ENCODE assay signal across 14 cellular contexts in the genomic region with DNA sequence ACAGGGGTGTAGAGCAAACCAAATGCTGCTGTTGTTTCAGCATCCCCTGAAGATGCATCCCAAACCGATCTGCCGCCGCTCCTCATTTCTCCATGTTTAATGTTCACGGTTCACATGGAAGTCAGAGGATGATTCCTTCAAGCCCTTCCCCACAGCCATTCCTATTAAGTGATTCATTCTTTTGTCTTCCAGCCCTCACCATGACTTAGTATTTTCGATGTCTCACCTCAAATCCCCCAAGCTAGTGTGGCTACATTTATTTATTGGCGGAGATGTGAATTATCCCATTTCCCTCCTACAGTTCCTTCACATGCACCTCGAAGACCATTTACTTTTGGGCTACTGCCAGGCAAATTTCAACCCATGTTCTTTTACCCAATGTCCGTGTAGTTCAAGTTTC. TPM values are rescaled to one million over a fixed set of nuclear protein-coding genes. Genes with fewer than 3 reads are reported as not detected.
"Had no signal": no experiment of that assay in that cellular context is flagged by ENCODE, and none has a peak within 500 bp of the region (broad histone marks: within the 10 kb centered on the region; RNA-seq: fewer than 3 reads in every experiment).

A gene with protein sequence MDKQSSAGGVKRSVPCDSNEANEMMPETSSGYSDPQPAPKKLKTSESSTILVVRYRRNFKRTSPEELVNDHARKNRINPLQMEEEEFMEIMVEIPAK (minus strand): TSS at position 101 of the 400 bp plus-strand sequence. CDS start 334 bp downstream, outside the sequence.

RNA-seq across cellular contexts. Expression of the gene that starts here (rescaled TPM):
- total RNA-seq: activated B cell treated with CpG ODN at 0.5 μM for 24 hours; activated CD4-positive, alpha-beta memory T cell treated with anti-CD3 and anti-CD28 coated beads for 36 hours; activated CD4-positive, alpha-beta memory T cell treated with anti-CD3 and anti-CD28 coated beads, Interleukin-2, amount 10 ng/mL, durations not matched to agents 7 days and 5 days; activated CD4-positive, alpha-beta T cell treated with anti-CD3 and anti-CD28 coated beads for 36 hours; activated CD4-positive, alpha-beta T cell treated with anti-CD3 and anti-CD28 coated beads, Interleukin-2, amount 10 ng/mL, durations not matched to agents 24 days and 14 days; activated CD4-positive, alpha-beta T cell treated with anti-CD3 and anti-CD28 coated beads, Interleukin-2, amount 10 ng/mL, durations not matched to agents 7 days and 5 days; activated CD8-positive, alpha-beta memory T cell treated with anti-CD3 and anti-CD28 coated beads for 36 hours; activated CD8-positive, alpha-beta memory T cell treated with anti-CD3 and anti-CD28 coated beads, Interleukin-2, amount 10 ng/mL, durations not matched to agents 7 days and 5 days; activated CD8-positive, alpha-beta T cell treated with anti-CD3 and anti-CD28 coated beads for 36 hours; activated CD8-positive, alpha-beta T cell treated with anti-CD3 and anti-CD28 coated beads, Interleukin-2, amount 10 ng/mL, durations not matched to agents 7 days and 5 days; T-helper 1 cell treated with Interleukin-12 subunit alpha and Interleukin-12 subunit beta and Interleukin-4 antibody, amounts not matched to agents 30 ng/mL and 1 ng/mL, for 36 hours; T-helper 17 cell; T-helper 2 cell treated with Interferon-gamma antibody and Interleukin-4, amounts not matched to agents 100 ng/mL and 5 ng/mL, for 36 hours; WTC11 had no signal
